Comparison of ENCODE assay signal across 19 cellular contexts in genomic region chr14:82533351-82533750, GRCh38.
"Had no signal": no experiment of that assay in that cellular context is flagged by ENCODE, and none has a peak within 500 bp of the region (broad histone marks: within the 10 kb centered on the region; RNA-seq: fewer than 3 reads in every experiment).

No MANE protein-coding gene starts in this region.

- DNase-seq: nephron progenitor cell; nucleus accumbens; ovary; posterior cingulate gyrus; psoas muscle; right cardiac atrium; right lobe of liver; sigmoid colon; small intestine; stimulated activated CD4-positive, alpha-beta T cell treated with anti-CD3 and anti-CD28 coated beads, Interleukin-15, amount 100 ng/mL, for 24 hours; stimulated activated CD4-positive, alpha-beta T cell treated with anti-CD3 and anti-CD28 coated beads, Interleukin-2, amount 100 ng/mL, for 24 hours; stimulated activated CD4-positive, alpha-beta T cell treated with anti-CD3 and anti-CD28 coated beads, Interleukin-2, amount 100 ng/mL, for 48 hours; stimulated activated CD4-positive, alpha-beta T cell treated with anti-CD3 and anti-CD28 coated beads, Interleukin-4, amount 100 ng/mL, for 24 hours; stimulated activated naive B cell treated with anti-CD40 and anti-IgM and Interleukin-4, amounts not matched to agents 10 μg/mL and 1 μg/mL and 100 μg/mL, for 72 hours; stimulated activated naive CD4-positive, alpha-beta T cell treated with Interleukin-2 at 50 U/mL for 16 hours; stomach; thyroid gland; trophoblast cell; upper lobe of left lung had no signal
